ENCODE assay signal across 19 cellular contexts in genomic region chr20:29740951-29741593, GRCh38.
"Had no signal": no experiment of that assay in that cellular context is flagged by ENCODE, and none has a peak within 500 bp of the region (broad histone marks: within the 10 kb centered on the region; RNA-seq: fewer than 3 reads in every experiment).

No MANE protein-coding gene starts in this region.

- H3K9me3 ChIP-seq: prostate gland had no signal

- H3K4me1 Mint-ChIP-seq: activated CD4-positive, alpha-beta T cell treated with anti-CD3 and anti-CD28 coated beads, Interleukin-2, amount 10 ng/mL, durations not matched to agents 7 days and 5 days; activated naive CD8-positive, alpha-beta T cell treated with anti-CD3 and anti-CD28 coated beads, Interleukin-2, amount 10 ng/mL, durations not matched to agents 7 days and 5 days; natural killer cell had no signal

- ATAC-seq: gastrocnemius medialis, left ventricle myocardium superior had no signal

- DNase-seq: activated CD4-positive, alpha-beta T cell treated with anti-CD3 and anti-CD28 coated beads, Interleukin-2, amount 10 ng/mL, durations not matched to agents 7 days and 5 days; activated CD4-positive, CD25-positive, alpha-beta regulatory T cell treated with anti-CD3 and anti-CD28 coated beads, Interleukin-2, amount 50 U/mL, for 72 hours; activated naive CD4-positive, alpha-beta T cell; activated naive CD8-positive, alpha-beta T cell treated with anti-CD3 and anti-CD28 coated beads, Interleukin-2, amount 10 ng/mL, durations not matched to agents 7 days and 5 days; amniotic stem cell; esophagus squamous epithelium; gastrocnemius medialis; hippocampal formation; midbrain; natural killer cell; stimulated activated CD4-positive, alpha-beta T cell treated with anti-CD3 and anti-CD28 coated beads, Interleukin-4, amount 100 ng/mL, for 24 hours; transverse colon; WERI-Rb-1 had no signal

- H3K4me3 ChIP-seq: coronary artery, esophagus squamous epithelium, gastrocnemius medialis, prostate gland, suprapubic skin, transverse colon had no signal

- H3K27me3 Mint-ChIP-seq: activated CD4-positive, alpha-beta T cell treated with anti-CD3 and anti-CD28 coated beads, Interleukin-2, amount 10 ng/mL, durations not matched to agents 7 days and 5 days; activated naive CD8-positive, alpha-beta T cell treated with anti-CD3 and anti-CD28 coated beads, Interleukin-2, amount 10 ng/mL, durations not matched to agents 7 days and 5 days had no signal

- H3K36me3 Mint-ChIP-seq: natural killer cell had no signal

- H3K4me3 Mint-ChIP-seq: activated CD4-positive, alpha-beta T cell treated with anti-CD3 and anti-CD28 coated beads, Interleukin-2, amount 10 ng/mL, durations not matched to agents 7 days and 5 days; natural killer cell; stimulated activated naive CD8-positive, alpha-beta T cell treated with anti-CD3 and anti-CD28 coated beads, Interleukin-15, Interleukin-2, amounts not matched to agents 100 ng/mL and 50 ng/mL, for 24 hours had no signal

- H3K27ac ChIP-seq: coronary artery, esophagus squamous epithelium, gastrocnemius medialis, prostate gland, suprapubic skin, transverse colon, WERI-Rb-1 had no signal

- H3K4me1 ChIP-seq: esophagus squamous epithelium, gastrocnemius medialis, prostate gland, suprapubic skin, transverse colon had no signal

- H3K36me3 ChIP-seq: esophagus squamous epithelium, gastrocnemius medialis, prostate gland, suprapubic skin, transverse colon, WERI-Rb-1 had no signal

- H3K27ac Mint-ChIP-seq: activated CD4-positive, alpha-beta T cell treated with anti-CD3 and anti-CD28 coated beads, Interleukin-2, amount 10 ng/mL, durations not matched to agents 7 days and 5 days; activated naive CD8-positive, alpha-beta T cell treated with anti-CD3 and anti-CD28 coated beads, Interleukin-2, amount 10 ng/mL, durations not matched to agents 7 days and 5 days; activated T-helper 2 cell treated with anti-CD3 and anti-CD28 coated beads, Interferon-gamma antibody, Interleukin-2, Interleukin-4, amounts not matched to agents 10 μg/mL and 5 μg/mL and 100 μg/mL, durations not matched to agents 14 hours and 24 hours and 36 hours; natural killer cell; stimulated activated naive CD8-positive, alpha-beta T cell treated with anti-CD3 and anti-CD28 coated beads, Interleukin-15, Interleukin-2, amounts not matched to agents 100 ng/mL and 50 ng/mL, for 24 hours had no signal
